ENCODE assay signal across 25 cellular contexts in genomic region chr10:118810796-118811195, GRCh38.
"Had no signal": no experiment of that assay in that cellular context is flagged by ENCODE, and none has a peak within 500 bp of the region (broad histone marks: within the 10 kb centered on the region; RNA-seq: fewer than 3 reads in every experiment).

No MANE protein-coding gene starts in this region.

- H3K9me3 ChIP-seq: left lung, lower lobe of right lung, pancreas, prostate gland, tibial nerve, vagina had no signal

- H3K4me3 ChIP-seq: left lung, lower lobe of right lung, pancreas, prostate gland, skin epidermis, tibial nerve, vagina had no signal

- H3K27me3 ChIP-seq: pancreas, tibial nerve, vagina had no signal

- H3K36me3 ChIP-seq: left lung, lower lobe of right lung, pancreas, prostate gland, tibial nerve, vagina had no signal

- DNase-seq: hippocampal formation; kidney glomerular epithelial cell; left cardiac atrium; left lung; lower lobe of right lung; mammary epithelial cell; mesenchymal stem cell; naive B cell; natural killer cell; nucleus accumbens; retina; right cardiac atrium; stimulated activated CD4-positive, alpha-beta T cell treated with anti-CD3 and anti-CD28 coated beads, Interleukin-12 subunit alpha, Interleukin-12 subunit beta, amount 100 ng/mL, for 4 hours; stimulated activated CD4-positive, alpha-beta T cell treated with anti-CD3 and anti-CD28 coated beads, Interleukin-15, amount 100 ng/mL, for 24 hours; stimulated activated CD4-positive, alpha-beta T cell treated with anti-CD3 and anti-CD28 coated beads, Interleukin-2, amount 100 ng/mL, for 24 hours; stimulated activated CD4-positive, alpha-beta T cell treated with anti-CD3 and anti-CD28 coated beads, Interleukin-4, amount 100 ng/mL, for 1 hour; stimulated activated naive B cell treated with anti-CD40 and anti-IgM and Interleukin-4, amounts not matched to agents 10 μg/mL and 1 μg/mL and 100 μg/mL, for 72 hours; stimulated activated naive CD8-positive, alpha-beta T cell treated with anti-CD3 and anti-CD28 coated beads, Interleukin-15, Interleukin-2, amounts not matched to agents 100 U/mL and 50 U/mL, for 24 hours; substantia nigra had no signal

- H3K27ac ChIP-seq: left lung, lower lobe of right lung, pancreas, prostate gland, skin epidermis, tibial nerve, vagina had no signal

- ATAC-seq: left cardiac atrium; left lung; lower lobe of right lung; natural killer cell; pancreas; right cardiac atrium; sciatic nerve; stimulated activated naive B cell treated with anti-CD40 and anti-IgM and Interleukin-4, amounts not matched to agents 10 μg/mL and 1 μg/mL and 100 μg/mL, for 72 hours; stimulated activated naive CD8-positive, alpha-beta T cell treated with anti-CD3 and anti-CD28 coated beads, Interleukin-15, Interleukin-2, amounts not matched to agents 100 U/mL and 50 U/mL, for 24 hours had no signal

- H3K4me1 ChIP-seq: left lung, lower lobe of right lung, pancreas, prostate gland, tibial nerve, vagina had no signal
